Comparison of ENCODE assay signal across 8 cellular contexts in the genomic region with DNA sequence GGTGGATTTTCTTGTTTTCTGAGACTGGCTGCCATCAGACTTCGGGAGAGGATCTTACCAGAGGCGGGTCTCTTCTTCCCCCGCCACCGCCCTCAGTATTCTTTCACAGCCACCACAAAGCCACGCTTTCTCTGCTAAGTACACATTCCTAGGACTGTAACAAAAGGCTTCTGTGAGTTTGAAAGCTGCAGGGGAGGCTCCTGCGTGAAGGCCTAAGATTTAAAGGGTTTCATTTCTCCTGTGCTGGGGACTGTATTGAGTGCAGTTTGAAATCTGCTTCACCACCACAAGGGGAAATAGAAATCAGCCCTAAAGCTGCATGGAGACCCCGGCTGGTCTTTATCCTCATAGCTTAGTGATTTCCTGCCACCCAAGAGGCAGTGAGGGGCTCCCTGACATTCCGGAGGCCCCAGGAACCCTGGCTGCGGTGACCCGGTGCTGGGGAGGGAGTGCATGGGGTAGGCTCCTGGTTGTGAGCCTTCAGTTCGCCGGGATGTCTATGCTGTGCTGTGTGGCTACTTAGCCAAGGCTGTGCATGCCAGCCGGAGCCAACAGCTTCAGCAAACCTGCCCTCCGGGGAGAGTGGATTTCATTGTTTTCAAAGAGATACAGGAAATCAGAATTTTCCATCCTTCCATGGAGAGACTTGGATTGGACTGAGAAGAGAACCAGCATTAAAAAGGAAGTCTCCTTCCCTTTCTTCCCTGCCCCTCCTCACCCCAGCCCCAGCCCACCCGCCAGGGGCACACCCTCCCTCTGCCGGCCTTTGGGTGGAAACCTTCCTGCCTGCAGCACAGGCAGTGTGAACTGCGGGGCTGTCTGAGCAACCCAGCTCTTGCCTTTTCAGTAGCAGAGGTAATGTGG.
DNase-seq lines count a peak whose midpoint lies in the region; ATAC-seq and TF ChIP-seq lines count a peak whose summit lies in the region.

No MANE protein-coding gene starts in this region.

- H3K36me3 Mint-ChIP-seq in activated naive CD4-positive, alpha-beta T cell treated with anti-CD3 and anti-CD28 coated beads, Interleukin-2, amount 50 U/mL, for 24 hours, result peaks cover 12% of the 10 kb centered on the region

- no peaks in the 10 kb centered on the region for H3K27me3 Mint-ChIP-seq in activated naive CD4-positive, alpha-beta T cell treated with anti-CD3 and anti-CD28 coated beads, Interleukin-2, amount 50 U/mL, for 24 hours

- peak overlapping the region; percentile 63 for H3K4me3 Mint-ChIP-seq in activated naive CD4-positive, alpha-beta T cell treated with anti-CD3 and anti-CD28 coated beads, Interleukin-2, amount 50 U/mL, for 24 hours

- H3K4me3 ChIP-seq in NB4 (ENCODE audit: low read depth, low read length), result peak overlapping the region; percentile 55

- TF ChIP-seq CTCF in GM12872 (IDR thresholded peaks at IDR 0.05; ENCODE audit: insufficient read depth, low read depth, low read length), result peak; percentile 48; the same call in 2 of the 3 replicates
- TF ChIP-seq CTCF in NB4 (IDR thresholded peaks at IDR 0.05; ENCODE audit: low read depth, low read length), result peak; percentile 12

- DNase-seq in NB4 (ENCODE audit: low read depth), result peak; percentile 79
- DNase-seq in hypothalamus (lab: John Stamatoyannopoulos, UW), result peak in 35 of 51 donors; percentile 14 to 82 (median 47)
- DNase-seq in sciatic nerve (ENCODE audit: low spot score), result peak; percentile 69
- DNase-seq in cerebellar nuclear complex (lab: John Stamatoyannopoulos, UW), result no peak
- no peak for DNase-seq in OCI-M2 (lab: John Stamatoyannopoulos, UW; ENCODE audit: unreplicated experiment)

- intact Hi-C loops in sciatic nerve (cut with DNase I), result no loop called here

- H3K27ac Mint-ChIP-seq in activated naive CD4-positive, alpha-beta T cell treated with anti-CD3 and anti-CD28 coated beads, Interleukin-2, amount 50 U/mL, for 24 hours, result peak overlapping the region; percentile 85

- H3K4me1 Mint-ChIP-seq in activated naive CD4-positive, alpha-beta T cell treated with anti-CD3 and anti-CD28 coated beads, Interleukin-2, amount 50 U/mL, for 24 hours, result peaks cover 63% of the 10 kb centered on the region

- ATAC-seq in GM21717 (IDR thresholded peaks at IDR 0.05; ENCODE audit: unreplicated experiment) (peak; percentile 68), sciatic nerve (peak; percentile 83)

- no peak for TF ChIP-seq POLR2A in NB4 (IDR thresholded peaks at IDR 0.05; ENCODE audit: extremely low read depth, insufficient read length)

- no peaks in the 10 kb centered on the region for H3K9me3 Mint-ChIP-seq in activated naive CD4-positive, alpha-beta T cell treated with anti-CD3 and anti-CD28 coated beads, Interleukin-2, amount 50 U/mL, for 24 hours

Comparison
In these comparisons a context has a peak if more than half of its experiments do, and no peak if none do; other contexts are left out.
1. DNase-seq: peak in NB4 (single experiment), hypothalamus (35 of 51) and sciatic nerve (single experiment); none in cerebellar nuclear complex (0 of 2) and OCI-M2 (single experiment).